1 cellular context compared by ENCODE assay signal in genomic region chr17:44248220-44248529, GRCh38.
TF ChIP-seq lines count a peak whose summit lies in the region.

No MANE protein-coding gene starts in this region.

TF ChIP-seq in GM12878, 131 proteins besides CTCF, POLR2A, EP300 and RAD21:
- TF ChIP-seq SUZ12 (IDR thresholded peaks at IDR 0.05; ENCODE audit: unreplicated experiment) (no peak), TARDBP (IDR thresholded peaks at IDR 0.05; ENCODE audit: borderline replicate concordance) (no peak), SMAD5 (IDR thresholded peaks at IDR 0.05; ENCODE audit: low read depth) (no peak), CEBPB (IDR thresholded peaks at IDR 0.05; ENCODE audit: borderline replicate concordance in 1 of 2, low read depth in 2 of 2, low read length in 2 of 2) (no peak), GATAD2B (conservative IDR thresholded peaks at IDR 0.05; ENCODE audit: low read depth) (no peak), PML (IDR thresholded peaks at IDR 0.05; ENCODE audit: low read length) (no peak), MAX (IDR thresholded peaks at IDR 0.05; ENCODE audit: low read depth, low read length) (no peak), FOXM1 (IDR thresholded peaks at IDR 0.05; ENCODE audit: low read depth, low read length) (no peak), PBX3 (IDR thresholded peaks at IDR 0.05; ENCODE audit: insufficient replicate concordance, low read depth, low read length) (no peak), LARP7 (IDR thresholded peaks at IDR 0.05) (no peak), SUPT20H (IDR thresholded peaks at IDR 0.05; ENCODE audit: borderline replicate concordance, control insufficient read depth, low read depth, low read length) (no peak)
